In the genomic region with DNA sequence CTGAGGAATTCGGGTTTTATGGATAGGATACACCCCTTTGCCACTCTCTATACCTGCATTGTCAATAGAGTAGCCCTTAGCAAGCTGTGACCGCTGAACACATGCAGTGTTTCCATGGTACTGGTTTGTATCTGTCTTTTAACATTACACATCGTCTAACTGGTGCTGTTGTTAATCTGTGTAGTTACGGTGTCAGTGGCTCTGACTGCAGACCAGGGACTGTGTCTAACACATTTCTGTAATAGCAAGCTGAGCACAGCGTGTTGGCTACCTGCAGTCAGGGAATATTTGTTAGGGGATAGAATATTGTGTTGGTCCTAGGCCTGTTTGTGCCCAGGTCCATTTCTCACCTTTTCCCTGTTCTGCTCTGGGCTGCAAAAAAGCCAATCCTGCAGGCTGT, we compare ENCODE assay signal across 32 cellular contexts. TPM values are rescaled to one million over a fixed set of nuclear protein-coding genes. Genes with fewer than 3 reads are reported as not detected.
"Had no signal": no experiment of that assay in that cellular context is flagged by ENCODE, and none has a peak within 500 bp of the region (broad histone marks: within the 10 kb centered on the region; RNA-seq: fewer than 3 reads in every experiment).

No MANE protein-coding gene starts in this region.

- H3K4me3 ChIP-seq: body of pancreas, colonic mucosa, dorsolateral prefrontal cortex, gastrocnemius medialis, heart left ventricle had no signal

- H3K27ac ChIP-seq: body of pancreas, colonic mucosa, gastrocnemius medialis, heart left ventricle had no signal

- H3K27ac Mint-ChIP-seq: activated CD8-positive, alpha-beta T cell treated with anti-CD3 and anti-CD28 coated beads for 36 hours; activated naive CD8-positive, alpha-beta T cell; dendritic cell treated with granulocyte-macrophage colony-stimulating factor and Interleukin-4, amounts not matched to agents 40 ng/mL and 50 ng/mL, for 4 days; endodermal cell had no signal

- H3K4me1 Mint-ChIP-seq: activated T-helper 17 cell treated with anti-CD3 and anti-CD28 coated beads, Interleukin-2, amount 50 U/mL, for 72 hours; endodermal cell had no signal

- H3K27me3 Mint-ChIP-seq: activated CD8-positive, alpha-beta T cell treated with anti-CD3 and anti-CD28 coated beads for 36 hours; activated naive CD8-positive, alpha-beta T cell; activated T-helper 17 cell treated with anti-CD3 and anti-CD28 coated beads, Interleukin-2, amount 50 U/mL, for 72 hours; dendritic cell treated with granulocyte-macrophage colony-stimulating factor and Interleukin-4, amounts not matched to agents 40 ng/mL and 50 ng/mL, for 4 days had no signal

- H3K9me3 ChIP-seq: body of pancreas, colonic mucosa, gastrocnemius medialis, heart left ventricle had no signal

- H3K36me3 ChIP-seq: colonic mucosa had no signal

- ATAC-seq: activated CD8-positive, alpha-beta T cell treated with anti-CD3 and anti-CD28 coated beads for 36 hours; activated T-cell treated with anti-CD3 and anti-CD28 coated beads, Interleukin-2, amount 50 U/mL, for 4 hours; activated T-helper 17 cell treated with anti-CD3 and anti-CD28 coated beads, Interleukin-2, amount 50 U/mL, for 72 hours; body of pancreas; esophagus mucosa; gastrocnemius medialis; heart left ventricle had no signal

- H3K4me1 ChIP-seq: body of pancreas, colonic mucosa, gastrocnemius medialis, heart left ventricle had no signal

- H3K4me3 Mint-ChIP-seq: activated CD8-positive, alpha-beta T cell treated with anti-CD3 and anti-CD28 coated beads for 36 hours; activated naive CD8-positive, alpha-beta T cell; activated T-cell treated with anti-CD3 and anti-CD28 coated beads, Interleukin-2, amount 50 U/mL, for 4 hours; activated T-helper 17 cell treated with anti-CD3 and anti-CD28 coated beads, Interleukin-2, amount 50 U/mL, for 72 hours; dendritic cell treated with granulocyte-macrophage colony-stimulating factor and Interleukin-4, amounts not matched to agents 40 ng/mL and 50 ng/mL, for 4 days; endodermal cell had no signal

- DNase-seq: activated CD4-positive, alpha-beta T cell treated with anti-CD3 and anti-CD28 coated beads for 4 hours; activated CD4-positive, alpha-beta T cell treated with anti-CD3 and anti-CD28 coated beads, Interleukin-2, amount 50 U/mL, for 1 hour; activated CD4-positive, alpha-beta T cell treated with anti-CD3 and anti-CD28 coated beads, Interleukin-2, amount 50 U/mL, for 48 hours; activated CD4-positive, CD25-positive, alpha-beta regulatory T cell; activated CD4-positive, CD25-positive, alpha-beta regulatory T cell treated with anti-CD3 and anti-CD28 coated beads, Interleukin-2, amount 50 U/mL, for 72 hours; activated CD8-positive, alpha-beta memory T cell treated with anti-CD3 and anti-CD28 coated beads for 24 hours; activated CD8-positive, alpha-beta T cell treated with anti-CD3 and anti-CD28 coated beads for 36 hours; activated effector memory CD4-positive, alpha-beta T cell treated with Interleukin-2 at 50 U/mL for 16 hours; activated gamma-delta T cell treated with Interleukin-2 at 50 U/mL for 16 hours; activated naive CD4-positive, alpha-beta T cell treated with anti-CD3 and anti-CD28 coated beads, Interleukin-2, amount 50 U/mL, for 16 hours; activated naive CD4-positive, alpha-beta T cell treated with Interleukin-2 at 50 U/mL for 16 hours; activated T-cell treated with anti-CD3 and anti-CD28 coated beads, Interleukin-2, amount 50 U/mL, for 4 hours; amniotic stem cell; anterior cingulate cortex; body of pancreas; central memory CD4-positive, alpha-beta T cell; cerebellar nuclear complex; colonic mucosa; dorsolateral prefrontal cortex; effector memory CD4-positive, alpha-beta T cell; endodermal cell; foreskin fibroblast; gastrocnemius medialis; glutamatergic neuron; heart left ventricle; T-helper 2 cell had no signal

- H3K27me3 ChIP-seq: body of pancreas, colonic mucosa, dorsolateral prefrontal cortex, gastrocnemius medialis, heart left ventricle had no signal

- H3K9me3 Mint-ChIP-seq: activated CD8-positive, alpha-beta T cell treated with anti-CD3 and anti-CD28 coated beads for 36 hours; activated T-cell treated with anti-CD3 and anti-CD28 coated beads, Interleukin-2, amount 50 U/mL, for 4 hours; activated T-helper 17 cell treated with anti-CD3 and anti-CD28 coated beads, Interleukin-2, amount 50 U/mL, for 72 hours; dendritic cell treated with granulocyte-macrophage colony-stimulating factor and Interleukin-4, amounts not matched to agents 40 ng/mL and 50 ng/mL, for 4 days; endodermal cell had no signal

RNA-seq across cellular contexts. Expression of a gene that starts 51.0 kb away (rescaled TPM):
- total RNA-seq: activated CD8-positive, alpha-beta T cell treated with anti-CD3 and anti-CD28 coated beads for 36 hours; activated T-cell treated with anti-CD3 and anti-CD28 coated beads, Interleukin-2, amount 50 U/mL, for 4 hours; body of pancreas; colonic mucosa; epithelial cell of proximal tubule; esophagus mucosa; T-helper 1 cell treated with Interleukin-12 subunit alpha and Interleukin-12 subunit beta and Interleukin-4 antibody, amounts not matched to agents 30 ng/mL and 1 ng/mL, for 36 hours had no signal
